ENCODE assay signal across 9 cellular contexts in the genomic region with DNA sequence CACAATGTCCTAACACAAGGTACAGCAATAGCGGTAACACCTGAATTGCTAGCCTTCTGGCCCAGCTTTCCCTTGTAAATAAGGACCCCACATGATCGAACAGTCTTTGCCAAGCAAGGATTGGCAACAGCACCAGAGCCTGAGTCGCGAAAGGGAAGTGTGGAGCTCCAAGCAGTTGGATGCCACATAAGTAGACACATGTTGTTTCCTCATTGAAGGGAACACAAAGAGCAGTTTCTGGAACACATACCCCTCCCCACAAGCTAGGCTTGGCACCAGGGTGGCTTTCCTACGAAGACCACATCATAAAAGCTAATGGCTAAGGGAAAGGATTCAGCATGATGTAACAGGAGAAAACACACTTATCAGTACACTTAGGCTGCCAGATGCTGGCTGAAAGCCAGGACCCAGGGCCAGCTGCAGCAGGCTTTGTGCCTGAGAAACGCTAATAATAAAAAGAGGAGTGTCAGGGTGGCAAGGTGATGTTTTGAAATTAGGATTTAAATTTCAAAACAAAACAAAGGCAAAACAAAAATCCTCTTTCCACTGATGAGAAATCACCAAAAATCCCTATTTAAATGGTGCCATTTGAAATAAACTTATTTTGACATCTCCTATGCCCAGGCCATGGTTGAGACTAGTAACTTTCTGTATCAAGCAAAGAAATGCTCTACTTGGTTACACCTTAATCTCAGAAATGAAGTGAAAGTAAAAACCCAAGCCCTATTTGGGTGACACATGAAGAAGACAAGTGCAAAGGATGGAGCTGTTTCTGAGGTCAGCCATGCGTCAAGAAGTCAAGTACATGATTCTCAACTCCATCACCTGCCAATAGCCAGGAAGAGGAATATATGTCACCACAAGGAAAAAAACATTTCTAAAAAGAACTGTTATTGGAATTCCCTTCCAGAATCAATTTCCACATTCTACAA. TPM values are rescaled to one million over a fixed set of nuclear protein-coding genes. Genes with fewer than 3 reads are reported as not detected.
DNase-seq lines count a peak whose midpoint lies in the region; ATAC-seq and TF ChIP-seq lines count a peak whose summit lies in the region.
"Had no signal": no experiment of that assay in that cellular context is flagged by ENCODE, and none has a peak within 500 bp of the region (broad histone marks: within the 10 kb centered on the region; RNA-seq: fewer than 3 reads in every experiment).

No MANE protein-coding gene starts in this region.

- intact Hi-C loops in Right ventricle myocardium inferior (cut with DNase I) = no loop called here

- H3K36me3 Mint-ChIP-seq in activated CD8-positive, alpha-beta T cell treated with anti-CD3 and anti-CD28 coated beads, Interleukin-2, amount 10 ng/mL, durations not matched to agents 7 days and 5 days (ENCODE audit: low read depth) = peaks cover 35% of the 10 kb centered on the region

- no peaks in the 10 kb centered on the region for H3K9me3 Mint-ChIP-seq in activated CD8-positive, alpha-beta T cell treated with anti-CD3 and anti-CD28 coated beads, Interleukin-2, amount 10 ng/mL, durations not matched to agents 7 days and 5 days (ENCODE audit: insufficient read depth)

- ATAC-seq in activated CD8-positive, alpha-beta T cell treated with anti-CD3 and anti-CD28 coated beads, Interleukin-2, amount 10 ng/mL, durations not matched to agents 7 days and 5 days = no peak
- ATAC-seq in Right ventricle myocardium inferior (peak; percentile 81), HG02973 (IDR thresholded peaks at IDR 0.05; ENCODE audit: unreplicated experiment) (no peak)

- DNase-seq in AG10803 (ENCODE audit: low read depth) (peak; percentile 89), GM19240 (ENCODE audit: insufficient read length, low spot score) (peak; percentile 65), NCI-H2029 treated with DMSO at 0.1 percent for 48 hours (lab: John Stamatoyannopoulos, UW) (peak; percentile 96), Right ventricle myocardium inferior (ENCODE audit: missing footprints) (peak; percentile 91), renal cortical epithelial cell (ENCODE audit: low read depth) (peak; percentile 91)
- DNase-seq in activated CD8-positive, alpha-beta T cell treated with anti-CD3 and anti-CD28 coated beads, Interleukin-2, amount 10 ng/mL, durations not matched to agents 7 days and 5 days = no peak
- DNase-seq in stimulated activated CD8-positive, alpha-beta memory T cell treated with anti-CD3 and anti-CD28 coated beads, Interleukin-4, amount 100 ng/mL, for 48 hours = no peak

- H3K27me3 Mint-ChIP-seq in activated CD8-positive, alpha-beta T cell treated with anti-CD3 and anti-CD28 coated beads, Interleukin-2, amount 10 ng/mL, durations not matched to agents 7 days and 5 days (ENCODE audit: low read depth) = no peaks in the 10 kb centered on the region

- TF ChIP-seq CTCF in AG10803 (conservative IDR thresholded peaks at IDR 0.05; ENCODE audit: low read length) = no peak

- CTCF ChIA-PET in activated CD8-positive, alpha-beta T cell treated with anti-CD3 and anti-CD28 coated beads, Interleukin-2, amount 10 ng/mL, durations not matched to agents 7 days and 5 days (lab: Charles Lee) = interaction anchor here (1.0 to 2.0 kb wide), 9 partner anchors 11 to 457 kb away, joined by 3 to 9 read pairs (median 5); partner anchors contain the start of gene CPLANE2

- H3K27ac Mint-ChIP-seq in activated CD8-positive, alpha-beta T cell treated with anti-CD3 and anti-CD28 coated beads, Interleukin-2, amount 10 ng/mL, durations not matched to agents 7 days and 5 days = peak overlapping the region; percentile 50

- no peak overlapping the region for H3K4me3 Mint-ChIP-seq in activated CD8-positive, alpha-beta T cell treated with anti-CD3 and anti-CD28 coated beads, Interleukin-2, amount 10 ng/mL, durations not matched to agents 7 days and 5 days

- H3K4me3 ChIP-seq in AG10803 (ENCODE audit: low read length) = no peak overlapping the region
- H3K4me3 ChIP-seq: HAP-1 had no signal

- peaks cover 22% of the 10 kb centered on the region for H3K4me1 Mint-ChIP-seq in activated CD8-positive, alpha-beta T cell treated with anti-CD3 and anti-CD28 coated beads, Interleukin-2, amount 10 ng/mL, durations not matched to agents 7 days and 5 days (ENCODE audit: low read depth)

- POLR2A ChIA-PET in activated CD8-positive, alpha-beta T cell treated with anti-CD3 and anti-CD28 coated beads, Interleukin-2, amount 10 ng/mL, durations not matched to agents 7 days and 5 days (lab: Charles Lee) = interaction anchor here (0.7 kb wide), 1 partner anchor 18 kb away, joined by 4 read pairs; no protein-coding TSS in a partner anchor

RNA-seq across cellular contexts. Expression of gene CPLANE2, which starts 11.9 kb away (rescaled TPM):
- total RNA-seq in activated CD8-positive, alpha-beta T cell treated with anti-CD3 and anti-CD28 coated beads, Interleukin-2, amount 10 ng/mL, durations not matched to agents 7 days and 5 days = 1 to 10 TPM; 5.1 to 6.1 TPM
- 11.8 TPM for total RNA-seq in Right ventricle myocardium inferior
- 3.3 and 10.8 TPM in 2 replicates for total RNA-seq in renal cortical epithelial cell

RNA-seq across cellular contexts. Expression of gene ARHGEF19, which starts 36.4 kb away (rescaled TPM):
- total RNA-seq in activated CD8-positive, alpha-beta T cell treated with anti-CD3 and anti-CD28 coated beads, Interleukin-2, amount 10 ng/mL, durations not matched to agents 7 days and 5 days = 10 to 100 TPM; 11.4 to 11.9 TPM
- total RNA-seq in Right ventricle myocardium inferior (2.8 TPM), renal cortical epithelial cell (2.3 and 3.3 TPM in 2 replicates)

Comparison
In these comparisons a context has a peak if more than half of its experiments do, and no peak if none do; other contexts are left out.
1. DNase-seq: peak in AG10803 (single experiment), GM19240 (single experiment), NCI-H2029 treated with DMSO at 0.1 percent for 48 hours (single experiment), Right ventricle myocardium inferior (single experiment) and renal cortical epithelial cell (single experiment); none in activated CD8-positive, alpha-beta T cell treated with anti-CD3 and anti-CD28 coated beads, Interleukin-2, amount 10 ng/mL, durations not matched to agents 7 days and 5 days (single experiment) and stimulated activated CD8-positive, alpha-beta memory T cell treated with anti-CD3 and anti-CD28 coated beads, Interleukin-4, amount 100 ng/mL, for 48 hours (single experiment).